In the genomic region with DNA sequence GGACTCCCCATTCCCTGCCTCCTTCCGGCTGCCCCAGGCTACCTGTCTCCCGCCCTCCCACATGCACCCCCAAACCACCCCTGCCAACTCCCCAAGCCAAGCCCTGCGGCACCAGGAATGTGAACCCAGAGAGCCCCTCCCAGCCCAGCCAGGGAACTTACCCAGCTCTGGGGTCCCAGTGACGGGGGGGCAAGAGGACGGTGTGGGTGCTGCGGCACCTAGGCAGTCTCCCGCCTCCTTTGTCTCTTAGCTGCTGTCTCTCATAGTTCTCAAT, we compare ENCODE assay signal across 8 cellular contexts. TPM values are rescaled to one million over a fixed set of nuclear protein-coding genes. Genes with fewer than 3 reads are reported as not detected.
DNase-seq lines count a peak whose midpoint lies in the region; ATAC-seq, FAIRE-seq and TF ChIP-seq lines count a peak whose summit lies in the region.

No MANE protein-coding gene starts in this region.

- peak overlapping the region; percentile 96 for H2AFZ ChIP-seq in keratinocyte (ENCODE audit: control insufficient read depth, low read length)

- peaks cover 8% of the 10 kb centered on the region for H3K4me1 Mint-ChIP-seq in activated CD4-positive, alpha-beta memory T cell treated with anti-CD3 and anti-CD28 coated beads, Interleukin-2, amount 10 ng/mL, durations not matched to agents 7 days and 5 days

- H3K4me3 ChIP-seq in GM12865 (ENCODE audit: low read depth, low read length) (peak overlapping the region; percentile 31), astrocyte of the cerebellum (ENCODE audit: low read depth, low read length) (peak overlapping the region; percentile 44), keratinocyte (ENCODE audit: control insufficient read depth in 2 of 3, extremely low read depth in 1 of 3, insufficient read depth in 2 of 3, low read depth in 1 of 3, low read length in 3 of 3) (peak overlapping the region; percentile 2 to 57 (median 44)), skin epidermis (peak overlapping the region; percentile 1 to 41 (median 26))

- H4K20me1 ChIP-seq in keratinocyte (ENCODE audit: control insufficient read depth, extremely low read depth, insufficient read depth, low read length) = no peaks in the 10 kb centered on the region

- peaks cover 13% of the 10 kb centered on the region for H3K27me3 Mint-ChIP-seq in activated CD4-positive, alpha-beta memory T cell treated with anti-CD3 and anti-CD28 coated beads, Interleukin-2, amount 10 ng/mL, durations not matched to agents 7 days and 5 days

- no peak overlapping the region for H3K4me3 Mint-ChIP-seq in activated CD4-positive, alpha-beta memory T cell treated with anti-CD3 and anti-CD28 coated beads, Interleukin-2, amount 10 ng/mL, durations not matched to agents 7 days and 5 days

- FAIRE-seq in keratinocyte (lab: Jason Lieb, UNC) = no peak

- H3K27ac ChIP-seq in keratinocyte (ENCODE audit: control insufficient read depth, insufficient read depth, low read length) (peak overlapping the region; percentile 31), skin epidermis (peak overlapping the region in 19 of 21 experiments; percentile 25 to 91 (median 76))

- H3K4me2 ChIP-seq in keratinocyte (ENCODE audit: control insufficient read depth, extremely low read depth, insufficient read depth, low read depth, low read length) = peak overlapping the region; percentile 68

- POLR2A ChIA-PET in activated CD4-positive, alpha-beta memory T cell treated with anti-CD3 and anti-CD28 coated beads, Interleukin-2, amount 10 ng/mL, durations not matched to agents 7 days and 5 days (lab: Charles Lee) = no interaction called here

- CTCF ChIA-PET in activated CD4-positive, alpha-beta memory T cell treated with anti-CD3 and anti-CD28 coated beads, Interleukin-2, amount 10 ng/mL, durations not matched to agents 7 days and 5 days (lab: Charles Lee) = no interaction called here

- H3K27ac Mint-ChIP-seq in activated CD4-positive, alpha-beta memory T cell treated with anti-CD3 and anti-CD28 coated beads, Interleukin-2, amount 10 ng/mL, durations not matched to agents 7 days and 5 days = no peak overlapping the region

- DNase-seq in GM12865 (ENCODE audit: low read depth) = no peak
- no peak for DNase-seq in astrocyte of the cerebellum (ENCODE audit: low read depth)
- no peak for DNase-seq in keratinocyte (ENCODE audit: low read depth, low spot score)
- no peak for DNase-seq in NCI-H2029 (lab: John Stamatoyannopoulos, UW)
- no peak for DNase-seq in NCI-H2171 (lab: John Stamatoyannopoulos, UW)
- DNase-seq in activated CD4-positive, alpha-beta memory T cell treated with anti-CD3 and anti-CD28 coated beads, Interleukin-2, amount 10 ng/mL, durations not matched to agents 7 days and 5 days = no peak

- no peaks in the 10 kb centered on the region for H3K9me1 ChIP-seq in keratinocyte (ENCODE audit: control insufficient read depth, extremely low read depth, insufficient read depth, low read length)

- ATAC-seq in GM18498 (IDR thresholded peaks at IDR 0.05; ENCODE audit: unreplicated experiment) = no peak

- no peak for TF ChIP-seq CTCF in GM12865 (IDR thresholded peaks at IDR 0.05; ENCODE audit: insufficient read depth, low read depth, low read length, missing control alignments)
- no peak for TF ChIP-seq CTCF in astrocyte of the cerebellum (IDR thresholded peaks at IDR 0.05; ENCODE audit: low read depth, low read length, missing control alignments)
- TF ChIP-seq CTCF in keratinocyte (optimal IDR thresholded peaks at IDR 0.05 in 1 of 3, IDR thresholded peaks at IDR 0.05 in 1 of 3, conservative IDR thresholded peaks at IDR 0.05 in 1 of 3; ENCODE audit: extremely low read depth in 1 of 3, insufficient read depth in 2 of 3, low read length in 3 of 3) = no peak

- peak overlapping the region; percentile 58 for H3K9ac ChIP-seq in keratinocyte (ENCODE audit: control insufficient read depth, extremely low read depth, insufficient read depth, low read length)

- H3K27me3 ChIP-seq in keratinocyte (ENCODE audit: control insufficient read depth, extremely low read depth, insufficient read depth, low read length) = no peaks in the 10 kb centered on the region

- in situ Hi-C loops in astrocyte of the cerebellum (cut with HindIII; ENCODE audit: low sequenced_read_pairs) = no loop called here

- no peaks in the 10 kb centered on the region for H3K9me3 Mint-ChIP-seq in activated CD4-positive, alpha-beta memory T cell treated with anti-CD3 and anti-CD28 coated beads, Interleukin-2, amount 10 ng/mL, durations not matched to agents 7 days and 5 days

- peaks cover 0 to 2% of the 10 kb centered on the region in 2 experiments for H3K36me3 ChIP-seq in keratinocyte (ENCODE audit: control insufficient read depth in 2 of 2, extremely low read depth in 1 of 2, insufficient read depth in 2 of 2, low read length in 2 of 2)

- peaks cover 4% of the 10 kb centered on the region for H3K36me3 Mint-ChIP-seq in activated CD4-positive, alpha-beta memory T cell treated with anti-CD3 and anti-CD28 coated beads, Interleukin-2, amount 10 ng/mL, durations not matched to agents 7 days and 5 days (ENCODE audit: low read depth)

- no peaks in the 10 kb centered on the region for H3K9me3 ChIP-seq in keratinocyte (ENCODE audit: control insufficient read depth, low read depth, low read length)

- peaks cover 11% of the 10 kb centered on the region for H3K4me1 ChIP-seq in keratinocyte (ENCODE audit: control insufficient read depth, extremely low read depth, insufficient read depth, low read length)

- dilution Hi-C loops in keratinocyte (cut with MboI; ENCODE audit: extremely low pct_ligation_motif_present, low sequenced_read_pairs) = no loop called here

- peaks cover 6% of the 10 kb centered on the region for H3K79me2 ChIP-seq in keratinocyte (ENCODE audit: control insufficient read depth, insufficient read depth, low read length)

RNA-seq across cellular contexts. Expression of a gene that starts 0.6 kb away (rescaled TPM):
- polyA plus RNA-seq in keratinocyte = 1.2 to 2.2 TPM (median 1.8 TPM) in 3 replicates
- polyA plus RNA-seq in keratinocyte (2011; ENCODE audit: low read depth) = 0.62 TPM
- polyA plus RNA-seq in keratinocyte (2011; cell fraction: cytosol; rRNA removed) = 0.55 and 2.3 TPM in 2 replicates
- polyA plus RNA-seq in keratinocyte (2011; cell fraction: nucleus; rRNA removed) = 1.5 and 2.4 TPM in 2 replicates
- 1.7 and 3.9 TPM in 2 replicates for polyA plus RNA-seq in keratinocyte (2012; ENCODE audit: low replicate concordance)
- polyA minus RNA-seq in keratinocyte = 0.89 to 2.5 TPM (median 1.1 TPM) in 3 replicates
- not detected for polyA minus RNA-seq in keratinocyte (2011; cell fraction: cytosol; rRNA and poly(A)+ RNA removed)
- 1.2 TPM in 2 replicates for polyA minus RNA-seq in keratinocyte (2011; cell fraction: nucleus; rRNA and poly(A)+ RNA removed)
- 1 to 10 TPM; 4.5 to 5.5 TPM for total RNA-seq in activated CD4-positive, alpha-beta memory T cell treated with anti-CD3 and anti-CD28 coated beads, Interleukin-2, amount 10 ng/mL, durations not matched to agents 7 days and 5 days

RNA-seq across cellular contexts. Expression of a gene that starts 4.4 kb away (rescaled TPM):
- polyA plus RNA-seq in keratinocyte = 23.6 to 36.6 TPM (median 32.5 TPM) in 3 replicates
- polyA plus RNA-seq in keratinocyte (2011; ENCODE audit: low read depth) = 275 TPM
- 22.9 and 36.2 TPM in 2 replicates for polyA plus RNA-seq in keratinocyte (2011; cell fraction: cytosol; rRNA removed)
- 123 and 136 TPM in 2 replicates for polyA plus RNA-seq in keratinocyte (2011; cell fraction: nucleus; rRNA removed)
- 32.9 and 274 TPM in 2 replicates for polyA plus RNA-seq in keratinocyte (2012; ENCODE audit: low replicate concordance)
- 9.5 to 14.6 TPM (median 9.9 TPM) in 3 replicates for polyA minus RNA-seq in keratinocyte
- 22.8 TPM for polyA minus RNA-seq in keratinocyte (2011; cell fraction: cytosol; rRNA and poly(A)+ RNA removed)
- polyA minus RNA-seq in keratinocyte (2011; cell fraction: nucleus; rRNA and poly(A)+ RNA removed) = 48.4 and 55.3 TPM in 2 replicates
- 10 to 100 TPM; 77.2 to 81.4 TPM for total RNA-seq in activated CD4-positive, alpha-beta memory T cell treated with anti-CD3 and anti-CD28 coated beads, Interleukin-2, amount 10 ng/mL, durations not matched to agents 7 days and 5 days

RNA-seq across cellular contexts. Expression of a gene that starts 30.7 kb away (rescaled TPM):
- not detected in 3 replicates for polyA plus RNA-seq in keratinocyte
- not detected for polyA plus RNA-seq in keratinocyte (2011; ENCODE audit: low read depth)
- not detected in 2 replicates for polyA plus RNA-seq in keratinocyte (2011; cell fraction: cytosol; rRNA removed)
- polyA plus RNA-seq in keratinocyte (2011; cell fraction: nucleus; rRNA removed) = not detected in 2 replicates
- polyA plus RNA-seq in keratinocyte (2012; ENCODE audit: low replicate concordance) = not detected in 2 replicates
- not detected in 3 replicates for polyA minus RNA-seq in keratinocyte
- polyA minus RNA-seq in keratinocyte (2011; cell fraction: cytosol; rRNA and poly(A)+ RNA removed) = not detected
- polyA minus RNA-seq in keratinocyte (2011; cell fraction: nucleus; rRNA and poly(A)+ RNA removed) = not detected in 2 replicates
- total RNA-seq in activated CD4-positive, alpha-beta memory T cell treated with anti-CD3 and anti-CD28 coated beads, Interleukin-2, amount 10 ng/mL, durations not matched to agents 7 days and 5 days = under 1 TPM in 1 of 2 experiments, not detected in 1; 0.13 TPM

RNA-seq across cellular contexts. Expression of a gene that starts 31.6 kb away (rescaled TPM):
- polyA plus RNA-seq in keratinocyte = 0.92 to 1.2 TPM (median 1.0 TPM) in 3 replicates
- polyA plus RNA-seq in keratinocyte (2011; ENCODE audit: low read depth) = 0.75 TPM
- 0.52 and 1.5 TPM in 2 replicates for polyA plus RNA-seq in keratinocyte (2011; cell fraction: cytosol; rRNA removed)
- 1.6 and 3.9 TPM in 2 replicates for polyA plus RNA-seq in keratinocyte (2011; cell fraction: nucleus; rRNA removed)
- polyA plus RNA-seq in keratinocyte (2012; ENCODE audit: low replicate concordance) = 1.7 TPM in 2 replicates
- 0.86 to 2.1 TPM in 2 of 3 replicates, not detected in the other for polyA minus RNA-seq in keratinocyte
- not detected for polyA minus RNA-seq in keratinocyte (2011; cell fraction: cytosol; rRNA and poly(A)+ RNA removed)
- 0.54 and 1.1 TPM in 2 replicates for polyA minus RNA-seq in keratinocyte (2011; cell fraction: nucleus; rRNA and poly(A)+ RNA removed)
- total RNA-seq in activated CD4-positive, alpha-beta memory T cell treated with anti-CD3 and anti-CD28 coated beads, Interleukin-2, amount 10 ng/mL, durations not matched to agents 7 days and 5 days = under 1 TPM; 0.50 to 0.63 TPM

RNA-seq across cellular contexts. Expression of a gene that starts 32.3 kb away (rescaled TPM):
- 44.3 to 65.1 TPM (median 59.2 TPM) in 3 replicates for polyA plus RNA-seq in keratinocyte
- 89.2 TPM for polyA plus RNA-seq in keratinocyte (2011; ENCODE audit: low read depth)
- 27.4 and 73.6 TPM in 2 replicates for polyA plus RNA-seq in keratinocyte (2011; cell fraction: cytosol; rRNA removed)
- polyA plus RNA-seq in keratinocyte (2011; cell fraction: nucleus; rRNA removed) = 95.6 and 109 TPM in 2 replicates
- polyA plus RNA-seq in keratinocyte (2012; ENCODE audit: low replicate concordance) = 69.6 and 106 TPM in 2 replicates
- polyA minus RNA-seq in keratinocyte = 32.7 to 131 TPM (median 41.5 TPM) in 3 replicates
- 44.1 TPM for polyA minus RNA-seq in keratinocyte (2011; cell fraction: cytosol; rRNA and poly(A)+ RNA removed)
- 54.3 and 57.7 TPM in 2 replicates for polyA minus RNA-seq in keratinocyte (2011; cell fraction: nucleus; rRNA and poly(A)+ RNA removed)
- 100 to 1,000 TPM; 287 to 300 TPM for total RNA-seq in activated CD4-positive, alpha-beta memory T cell treated with anti-CD3 and anti-CD28 coated beads, Interleukin-2, amount 10 ng/mL, durations not matched to agents 7 days and 5 days
